ENCODE assay signal across 1 cellular context in the genomic region with DNA sequence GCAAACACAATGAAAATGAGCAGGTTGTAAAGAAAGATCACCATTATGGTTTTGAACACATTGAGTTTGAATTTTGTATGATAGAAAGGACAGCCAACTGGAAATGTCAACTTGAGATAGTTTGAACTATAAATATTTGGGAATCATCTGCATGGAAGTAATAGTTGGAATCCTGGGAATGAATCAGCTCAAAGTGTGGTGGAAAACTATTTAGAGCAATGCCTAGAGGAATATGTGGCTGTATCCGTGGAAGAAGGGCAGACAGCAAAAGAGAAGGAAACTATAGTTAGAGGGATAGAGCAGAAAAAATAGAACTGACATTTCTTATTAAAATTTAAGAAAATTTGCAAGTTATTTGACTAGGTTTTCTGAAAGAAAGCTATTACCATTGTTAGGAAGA.
TF ChIP-seq lines count a peak whose summit lies in the region.

No MANE protein-coding gene starts in this region.

TF ChIP-seq in IMR-90, 13 proteins besides CTCF, POLR2A, EP300 and RAD21 (continued from another document):
- TF ChIP-seq CHD1 (IDR thresholded peaks at IDR 0.05; ENCODE audit: low read depth, low read length) (no peak), RCOR1 (IDR thresholded peaks at IDR 0.05; ENCODE audit: insufficient replicate concordance, low read length) (no peak), CEBPB (IDR thresholded peaks at IDR 0.05; ENCODE audit: low read depth, low read length) (no peak), MAFK (IDR thresholded peaks at IDR 0.05; ENCODE audit: low read depth, low read length) (no peak), MAZ (IDR thresholded peaks at IDR 0.05; ENCODE audit: borderline replicate concordance, low read depth, low read length) (no peak), BHLHE40 (IDR thresholded peaks at IDR 0.05; ENCODE audit: low read depth, low read length) (no peak), RFX5 (IDR thresholded peaks at IDR 0.05; ENCODE audit: low read depth, low read length) (no peak), NFE2L2 (IDR thresholded peaks at IDR 0.05; ENCODE audit: low read depth, low read length) (no peak)
